7 cellular contexts compared by ENCODE assay signal in genomic region chr12:120317258-120318105, GRCh38.
DNase-seq lines count a peak whose midpoint lies in the region; ATAC-seq and TF ChIP-seq lines count a peak whose summit lies in the region.

No MANE protein-coding gene starts in this region.

- H3K4me3 Mint-ChIP-seq in T-helper 2 cell treated with Interferon-gamma antibody and Interleukin-4, amounts not matched to agents 5 μg/mL and 100 μg/mL, for 36 hours = peak overlapping the region; percentile 92

- no peaks in the 10 kb centered on the region for H3K27me3 ChIP-seq in rectal smooth muscle tissue (ENCODE audit: control insufficient read depth, insufficient read depth, low read length)

- ATAC-seq in GM18499 (IDR thresholded peaks at IDR 0.05; ENCODE audit: insufficient read depth, unreplicated experiment) (peak; percentile 95), HG02943 (IDR thresholded peaks at IDR 0.05; ENCODE audit: low read depth, unreplicated experiment) (peak; percentile 98)

- peak overlapping the region; percentile 74 for H3K9ac ChIP-seq in rectal smooth muscle tissue (ENCODE audit: low read length)

- peak; percentile 77 for TF ChIP-seq CTCF in astrocyte of the cerebellum (IDR thresholded peaks at IDR 0.05; ENCODE audit: low read depth, low read length, missing control alignments)

- peak overlapping the region; percentile 80 for H3K27ac ChIP-seq in rectal smooth muscle tissue (ENCODE audit: low read depth, low read length)

- peak; percentile 99 to 100 for DNase-seq in NCI-H187 (lab: John Stamatoyannopoulos, UW)
- peak; percentile 100 for DNase-seq in T-helper 2 cell treated with Interferon-gamma antibody and Interleukin-4, amounts not matched to agents 5 μg/mL and 100 μg/mL, for 36 hours (ENCODE audit: low spot score)
- DNase-seq in astrocyte of the cerebellum (ENCODE audit: low read depth) = peak; percentile 98
- peak; percentile 99 for DNase-seq in hepatic stellate cell (ENCODE audit: low spot score)

- H3K27ac Mint-ChIP-seq in T-helper 2 cell treated with Interferon-gamma antibody and Interleukin-4, amounts not matched to agents 5 μg/mL and 100 μg/mL, for 36 hours = peak overlapping the region; percentile 95

- no peaks in the 10 kb centered on the region for H3K36me3 Mint-ChIP-seq in T-helper 2 cell treated with Interferon-gamma antibody and Interleukin-4, amounts not matched to agents 5 μg/mL and 100 μg/mL, for 36 hours (ENCODE audit: low read depth)

- in situ Hi-C loops in astrocyte of the cerebellum (cut with HindIII; ENCODE audit: low sequenced_read_pairs) = no loop called here

- H3K9me3 Mint-ChIP-seq in T-helper 2 cell treated with Interferon-gamma antibody and Interleukin-4, amounts not matched to agents 5 μg/mL and 100 μg/mL, for 36 hours = no peaks in the 10 kb centered on the region

- H3K36me3 ChIP-seq in rectal smooth muscle tissue (ENCODE audit: control insufficient read depth, insufficient read depth, low read length) = no peaks in the 10 kb centered on the region

- H3K4me1 Mint-ChIP-seq in T-helper 2 cell treated with Interferon-gamma antibody and Interleukin-4, amounts not matched to agents 5 μg/mL and 100 μg/mL, for 36 hours (ENCODE audit: low read depth) = peaks cover 9% of the 10 kb centered on the region

- H3K4me3 ChIP-seq in astrocyte of the cerebellum (ENCODE audit: low read depth, low read length) = peak overlapping the region; percentile 52
- H3K4me3 ChIP-seq in rectal smooth muscle tissue (ENCODE audit: low read length) = peak overlapping the region; percentile 99

- H3K4me1 ChIP-seq in rectal smooth muscle tissue (ENCODE audit: control insufficient read depth, insufficient read depth, low read length) = peaks cover 4% of the 10 kb centered on the region

- peaks cover 4% of the 10 kb centered on the region for H3K27me3 Mint-ChIP-seq in T-helper 2 cell treated with Interferon-gamma antibody and Interleukin-4, amounts not matched to agents 5 μg/mL and 100 μg/mL, for 36 hours (ENCODE audit: low read depth)

Comparison
In these comparisons a context has a peak if more than half of its experiments do, and no peak if none do; other contexts are left out.
1. Peak in every context shown above with its lines: DNase-seq, ATAC-seq, H3K4me3 ChIP-seq and H3K27ac ChIP-seq.